8 cellular contexts compared by ENCODE assay signal in the genomic region with DNA sequence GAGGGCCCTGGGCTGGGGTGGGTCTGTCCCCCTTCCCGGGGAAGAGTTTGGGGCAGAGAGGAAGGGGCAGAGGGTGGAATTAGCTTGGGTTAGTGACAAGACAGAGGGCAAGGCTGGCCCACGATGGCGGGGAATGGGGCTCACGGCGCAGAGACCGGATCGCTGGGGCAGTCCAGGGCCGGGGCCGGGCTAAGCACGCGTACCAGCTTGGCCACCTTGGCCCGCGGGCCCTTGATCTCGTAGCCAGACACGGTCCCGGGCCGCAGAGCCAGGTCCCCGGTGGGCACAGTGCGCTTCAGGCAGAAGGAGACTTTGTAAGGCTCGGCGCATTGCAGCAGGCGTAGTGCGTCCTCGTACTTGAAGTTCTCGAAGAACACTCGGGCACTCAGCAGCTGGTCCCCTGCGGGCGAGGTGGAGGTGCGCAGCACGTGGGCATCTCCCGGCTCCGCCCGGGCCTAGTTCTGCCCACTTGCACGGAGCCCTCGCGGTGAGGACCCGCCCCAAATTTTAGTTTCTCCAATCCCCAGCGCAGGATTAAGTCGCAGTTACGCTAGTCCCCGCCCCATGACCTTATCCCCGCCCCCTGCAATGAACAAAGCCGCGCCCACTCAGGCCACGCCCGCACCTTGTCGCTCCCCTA. TPM values are rescaled to one million over a fixed set of nuclear protein-coding genes. Genes with fewer than 3 reads are reported as not detected.
DNase-seq lines count a peak whose midpoint lies in the region; ATAC-seq, FAIRE-seq and TF ChIP-seq lines count a peak whose summit lies in the region.

No MANE protein-coding gene starts in this region.

- H3K4me1 Mint-ChIP-seq in GM23338: peaks cover 13% of the 10 kb centered on the region

- no peaks in the 10 kb centered on the region for H4K20me1 ChIP-seq in GM23338 (replicated peaks; ENCODE audit: insufficient read depth)

- H3K9me2 ChIP-seq in GM23338 (ENCODE audit: insufficient read depth): no peaks in the 10 kb centered on the region

- WGBS in psoas muscle, 3 donors: 56 to 58% (median 57%) methylated on average over 45 to 47 of the region's 47 CpGs

- no peaks in the 10 kb centered on the region; the same call in 1 of the 3 replicates for H3K9me3 Mint-ChIP-seq in GM23338

- H3K27me3 ChIP-seq in GM23338 (ENCODE audit: insufficient read depth) (peaks cover 16% of the 10 kb centered on the region), psoas muscle (ENCODE audit: insufficient read depth in 3 of 3, low read length in 2 of 3) (no peaks in the 10 kb centered on the region)

- H3K36me3 Mint-ChIP-seq in GM23338 (ENCODE audit: low read depth): peaks cover 2% of the 10 kb centered on the region; the same call in 1 of the 3 replicates

- H3K4me1 ChIP-seq in GM23338 (ENCODE audit: insufficient read depth) (no peaks in the 10 kb centered on the region), psoas muscle (no peaks in the 10 kb centered on the region)

- peak overlapping the region; percentile 45 for H3K4me3 Mint-ChIP-seq in GM23338

- peaks cover 4% of the 10 kb centered on the region for H3F3A ChIP-seq in GM23338 (replicated peaks; ENCODE audit: low read depth)

- DNase-seq in GM23338 (ENCODE audit: low spot score) (peak; percentile 97), cerebellar cortex (ENCODE audit: low spot score) (peak; percentile 21), psoas muscle (no peak), hippocampal formation (lab: John Stamatoyannopoulos, UW) (no peak), kidney tubule cell (ENCODE audit: low spot score) (no peak), GOT3 (lab: John Stamatoyannopoulos, UW) (no peak), GM12892 (ENCODE audit: insufficient read length) (no peak)

- H2AFZ ChIP-seq in GM23338: no peak overlapping the region

- no peaks in the 10 kb centered on the region for H3K9me3 ChIP-seq in psoas muscle

- ATAC-seq in GM23338 (peak; percentile 88), psoas muscle (peak; percentile 37 to 63 (median 51))
- peak; percentile 64 to 82 for ATAC-seq in activated CD4-positive, CD25-positive, alpha-beta regulatory T cell treated with anti-CD3 and anti-CD28 coated beads, Interleukin-2, amount 50 U/mL, for 24 hours

- peak overlapping the region; percentile 72 for H3K4me2 ChIP-seq in GM23338

- TF ChIP-seq POLR2A in GM12892 (IDR thresholded peaks at IDR 0.05; ENCODE audit: low read depth, low read length): no peak

- H3K27ac ChIP-seq in GM23338 (ENCODE audit: low read depth) (no peak overlapping the region), psoas muscle (no peak overlapping the region)

- H3K4me3 ChIP-seq in GM23338 (peak overlapping the region; percentile 43), psoas muscle (no peak overlapping the region)

- TF ChIP-seq CTCF in GM23338 (conservative IDR thresholded peaks at IDR 0.05; ENCODE audit: low read depth in 2 of 2): no peak
- TF ChIP-seq CTCF in psoas muscle (IDR thresholded peaks at IDR 0.05): no peak

- no peak for FAIRE-seq in GM12892 (lab: Jason Lieb, UNC)

- intact Hi-C loops in psoas muscle (cut with DNase I): loop anchor here (5.0 kb wide), 1 partner anchor 41 kb away; no protein-coding TSS in a partner anchor

- H3K36me3 ChIP-seq in GM23338 (ENCODE audit: insufficient read depth): no peaks in the 10 kb centered on the region
- H3K36me3 ChIP-seq in psoas muscle (ENCODE audit: insufficient read depth in 1 of 2, low read depth in 1 of 2): no peaks in the 10 kb centered on the region

- no peak overlapping the region for H3K27ac Mint-ChIP-seq in GM23338

- peaks cover 27% of the 10 kb centered on the region for H3K27me3 Mint-ChIP-seq in GM23338 (ENCODE audit: insufficient read depth, low read depth, poor library complexity)

- H3K79me2 ChIP-seq in GM23338 (replicated peaks; ENCODE audit: insufficient read depth): no peaks in the 10 kb centered on the region

TF ChIP-seq in GM23338, 12 proteins besides CTCF, POLR2A, EP300 and RAD21:
- TF ChIP-seq POLR2AphosphoS5 (IDR thresholded peaks at IDR 0.05; ENCODE audit: low read depth) (0 out of 2 replicates have a peak, but pooled peaks have one; percentile 18), CREB1 (CRISPR knock-in tag; IDR thresholded peaks at IDR 0.05; ENCODE audit: low read depth) (no peak)

RNA-seq across cellular contexts. Expression of gene HIPK4, which starts 8.6 kb away (rescaled TPM):
- 0.52 TPM in 1 of 2 replicates, not detected in the other for total RNA-seq in GM23338 (2014; rRNA removed; shearing (Covaris generic))
- polyA plus RNA-seq in GM23338 (2016; fragmentation: Nextera tagmentation; extraction: Ambion mirVana): 0.21 and 0.37 TPM in 2 replicates
- under 1 TPM in 2 of 4 donors, not detected in 2; 0.08 to 0.11 TPM for total RNA-seq in psoas muscle
- under 1 TPM in 1 of 3 donors, not detected in 2; 0.03 TPM for polyA plus RNA-seq in psoas muscle
- not detected for polyA plus RNA-seq in GM12892 (2012; ENCODE audit: missing spikeins)

RNA-seq across cellular contexts. Expression of gene PRX, which starts 14.6 kb away (rescaled TPM):
- total RNA-seq in GM23338 (2014; rRNA removed; shearing (Covaris generic)): 4.2 and 4.3 TPM in 2 replicates
- 4.1 and 4.2 TPM in 2 replicates for polyA plus RNA-seq in GM23338 (2016; fragmentation: Nextera tagmentation; extraction: Ambion mirVana)
- 1 to 10 TPM; 1.4 to 3.3 (median 2.8) TPM for total RNA-seq in psoas muscle
- polyA plus RNA-seq in psoas muscle: 1 to 10 TPM; 1.9 to 2.1 (median 2.1) TPM
- 0.74 TPM for polyA plus RNA-seq in GM12892 (2012; ENCODE audit: missing spikeins)

RNA-seq across cellular contexts. Expression of gene SERTAD1, which starts 27.3 kb away (rescaled TPM):
- 5.1 and 9.1 TPM in 2 replicates for total RNA-seq in GM23338 (2014; rRNA removed; shearing (Covaris generic))
- polyA plus RNA-seq in GM23338 (2016; fragmentation: Nextera tagmentation; extraction: Ambion mirVana): 4.6 and 5.0 TPM in 2 replicates
- 10 to 100 TPM; 10.5 to 24.0 (median 20.2) TPM for total RNA-seq in psoas muscle
- polyA plus RNA-seq in psoas muscle: 10 to 100 TPM; 10.7 to 88.7 (median 17.3) TPM
- polyA plus RNA-seq in GM12892 (2012; ENCODE audit: missing spikeins): 3.2 TPM

RNA-seq across cellular contexts. Expression of gene SERTAD3, which starts 45.6 kb away (rescaled TPM):
- total RNA-seq in GM23338 (2014; rRNA removed; shearing (Covaris generic)): 15.4 and 21.3 TPM in 2 replicates
- polyA plus RNA-seq in GM23338 (2016; fragmentation: Nextera tagmentation; extraction: Ambion mirVana) (24.1 and 27.9 TPM in 2 replicates), psoas muscle (10 to 100 TPM; 12.7 to 30.0 (median 13.8) TPM)
- 10 to 100 TPM; 16.0 to 29.0 (median 26.0) TPM for total RNA-seq in psoas muscle
- 13.0 TPM for polyA plus RNA-seq in GM12892 (2012; ENCODE audit: missing spikeins)

RNA-seq across cellular contexts. Expression of gene PLD3, which starts 50.0 kb away (rescaled TPM):
- total RNA-seq in GM23338 (2014; rRNA removed; shearing (Covaris generic)): 488 and 490 TPM in 2 replicates
- 179 and 181 TPM in 2 replicates for polyA plus RNA-seq in GM23338 (2016; fragmentation: Nextera tagmentation; extraction: Ambion mirVana)
- 100 to 1,000 TPM in 1 of 4 donors, 10 to 100 TPM in 3; 77.8 to 116 (median 85.0) TPM for total RNA-seq in psoas muscle
- polyA plus RNA-seq in psoas muscle: 10 to 100 TPM; 60.2 to 87.3 (median 64.9) TPM
- 42.7 TPM for polyA plus RNA-seq in GM12892 (2012; ENCODE audit: missing spikeins)

Comparison
In these comparisons a context has a peak if more than half of its experiments do, and no peak if none do; other contexts are left out.
1. DNase-seq: peak in GM23338 (single experiment) and cerebellar cortex (single experiment); none in psoas muscle (0 of 2), hippocampal formation (0 of 2), kidney tubule cell (single experiment), GOT3 (single experiment) and GM12892 (single experiment).
2. Peak in every context shown above with its lines, with median percentiles within 50 percentile points of each other: ATAC-seq.